Comparison of ENCODE assay signal across 3 cellular contexts in the genomic region with DNA sequence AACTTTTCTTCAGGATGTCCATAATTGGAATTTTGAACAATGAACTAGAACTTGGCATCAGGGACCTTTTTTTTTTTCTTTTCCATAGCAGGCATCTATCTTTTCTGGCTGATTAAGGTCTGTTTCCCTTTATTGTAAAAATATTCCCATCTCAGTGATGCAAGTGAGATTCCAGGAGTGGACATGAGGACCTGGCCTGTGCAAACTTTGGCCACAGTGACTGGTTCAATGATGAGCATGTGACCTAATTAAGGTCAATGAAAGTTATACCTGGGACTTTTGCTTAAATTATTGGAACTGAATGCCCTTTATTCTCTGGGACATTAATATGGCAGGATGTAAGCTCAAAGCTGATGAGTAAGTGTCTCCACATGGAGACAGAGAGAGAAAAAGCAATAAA.
"Had no signal": no experiment of that assay in that cellular context is flagged by ENCODE, and none has a peak within 500 bp of the region (broad histone marks: within the 10 kb centered on the region; RNA-seq: fewer than 3 reads in every experiment).

No MANE protein-coding gene starts in this region.

- H3K4me3 ChIP-seq: GM12878 had no signal

- DNase-seq: GDM1, GF-D8 had no signal
